19 cellular contexts compared by ENCODE assay signal in the genomic region with DNA sequence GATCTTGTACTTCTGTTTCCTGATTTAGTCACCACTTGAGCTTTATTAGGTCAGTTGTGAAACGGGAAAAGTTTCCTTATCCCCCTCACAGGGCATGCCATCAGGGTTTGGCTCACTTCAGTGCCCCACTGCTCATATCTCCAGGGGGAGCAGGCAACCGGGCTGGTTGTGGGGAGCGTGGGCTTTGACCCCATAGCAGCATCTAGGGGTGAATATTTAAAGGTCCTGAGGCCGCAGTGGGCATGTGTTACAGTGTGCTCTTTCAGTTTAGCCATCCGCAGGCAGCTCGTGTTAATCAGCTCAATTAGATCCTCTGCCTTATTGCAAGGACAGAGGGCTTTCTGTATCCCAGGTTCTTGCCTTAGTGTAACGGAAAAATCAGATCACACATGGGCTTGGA.
A peak's percentile ranks its signal among the peaks of the same experiment; 100 is the strongest.
DNase-seq lines count a peak whose midpoint lies in the region; ATAC-seq and TF ChIP-seq lines count a peak whose summit lies in the region.
"Had no signal": no experiment of that assay in that cellular context is flagged by ENCODE, and none has a peak within 500 bp of the region (broad histone marks: within the 10 kb centered on the region; RNA-seq: fewer than 3 reads in every experiment).

No MANE protein-coding gene starts in this region.

- no peak overlapping the region for H3K27ac Mint-ChIP-seq in activated CD8-positive, alpha-beta T cell treated with anti-CD3 and anti-CD28 coated beads, Interleukin-2, amount 10 ng/mL, durations not matched to agents 7 days and 5 days
- H3K27ac Mint-ChIP-seq: CD4-positive, CD25-positive, alpha-beta regulatory T cell had no signal

- peaks cover 0 to 10% (median 7%) of the 10 kb centered on the region in 11 experiments; a peak in 10 of 22 replicates for H3K9me3 ChIP-seq in BLaER1 treated with 17β-estradiol and CSF1 and Interleukin-3, amounts not matched to agents 10 nM and 100 nM (replicated peaks in 1 of 11)
- H3K9me3 ChIP-seq in DND-41 (ENCODE audit: insufficient read depth, low read length, severe bottlenecking) (no peaks in the 10 kb centered on the region), transverse colon (no peaks in the 10 kb centered on the region)
- H3K9me3 ChIP-seq: SK-N-SH had no signal

- CTCF ChIA-PET in activated CD8-positive, alpha-beta T cell treated with anti-CD3 and anti-CD28 coated beads, Interleukin-2, amount 10 ng/mL, durations not matched to agents 7 days and 5 days (lab: Charles Lee) = no interaction called here

- no peak for DNase-seq in DND-41
- peak; percentile 24 for DNase-seq in ecto neural progenitor cell (ENCODE audit: low spot score)
- no peak for DNase-seq in transverse colon
- no peak for DNase-seq in SKM-1 treated with dmso at 0.1 percent for 144 hours (lab: John Stamatoyannopoulos, UW; ENCODE audit: unreplicated experiment)
- DNase-seq in activated CD8-positive, alpha-beta T cell treated with anti-CD3 and anti-CD28 coated beads, Interleukin-2, amount 10 ng/mL, durations not matched to agents 7 days and 5 days = no peak
- DNase-seq in RPMI8226 = no peak
- DNase-seq: AML-193; Calu3; CD4-positive, CD25-positive, alpha-beta regulatory T cell; EL; GOT3; KBM-7; MV-4-11; NCI-H1694 treated with DMSO at 0.1 percent for 48 hours; NK-92 treated with Interleukin-12 subunit alpha and Interleukin-12 subunit beta, amount 100 ng/mL, for 24 hours; SHP77 treated with DMSO at 0.1 percent for 48 hours; SK-N-SH had no signal

- in situ Hi-C loops in transverse colon (cut with MboI; ENCODE audit: low pct_ligation_motif_present in 1 of 4, low pct_unique_long_range_greater_than_20kb in 1 of 4, low sequenced_read_pairs in 3 of 4) = no loop called here

- no peaks in the 10 kb centered on the region for H3K36me3 ChIP-seq in BLaER1 treated with 17β-estradiol and CSF1 and Interleukin-3, amounts not matched to agents 10 nM and 100 nM
- no peaks in the 10 kb centered on the region for H3K36me3 ChIP-seq in DND-41 (ENCODE audit: insufficient read depth, low read length)
- H3K36me3 ChIP-seq in transverse colon = no peaks in the 10 kb centered on the region

- no peaks in the 10 kb centered on the region for H3K27me3 ChIP-seq in BLaER1 treated with 17β-estradiol and CSF1 and Interleukin-3, amounts not matched to agents 10 nM and 100 nM
- H3K27me3 ChIP-seq in DND-41 (ENCODE audit: insufficient read depth, low read length, poor library complexity) (no peaks in the 10 kb centered on the region), transverse colon (no peaks in the 10 kb centered on the region)

- TF ChIP-seq EP300 in transverse colon (IDR thresholded peaks at IDR 0.05; ENCODE audit: low read depth) = no peak

- no peak overlapping the region for H3K4me3 ChIP-seq in BLaER1 treated with 17β-estradiol and CSF1 and Interleukin-3, amounts not matched to agents 10 nM and 100 nM
- H3K4me3 ChIP-seq in DND-41 (ENCODE audit: low read depth in 1 of 2, low read length in 2 of 2) = no peak overlapping the region
- H3K4me3 ChIP-seq in transverse colon = no peak overlapping the region

- 69 to 100% methylated on average over 1 to 7 of the region's 7 CpGs for WGBS in transverse colon (ENCODE audit: low coverage in 1 of 2), 2 donors

- no peak for ATAC-seq in DND-41 (ENCODE audit: insufficient read depth, low read depth)
- no peak for ATAC-seq in activated CD8-positive, alpha-beta T cell treated with anti-CD3 and anti-CD28 coated beads, Interleukin-2, amount 10 ng/mL, durations not matched to agents 7 days and 5 days
- ATAC-seq: HCT116 had no signal

- H3K4me2 ChIP-seq in BLaER1 treated with 17β-estradiol and CSF1 and Interleukin-3, amounts not matched to agents 10 nM and 100 nM = peak overlapping the region in 9 of 11 experiments; percentile 16 to 78 (median 68); a peak in 11 of 22 replicates
- H3K4me2 ChIP-seq in DND-41 (ENCODE audit: insufficient read depth, low read length) = no peak overlapping the region
- H3K4me2 ChIP-seq: SK-N-SH had no signal

- TF ChIP-seq CTCF in DND-41 (IDR thresholded peaks at IDR 0.05; ENCODE audit: borderline replicate concordance, extremely low read depth, low read length, poor library complexity, severe bottlenecking) (no peak), transverse colon (IDR thresholded peaks at IDR 0.05) (no peak)

- H2AFZ ChIP-seq in DND-41 (ENCODE audit: low read depth, low read length) = 0 out of 2 replicates have a peak overlapping the region, but pooled peaks have one; percentile 12

- H3K9me3 Mint-ChIP-seq in activated CD8-positive, alpha-beta T cell treated with anti-CD3 and anti-CD28 coated beads, Interleukin-2, amount 10 ng/mL, durations not matched to agents 7 days and 5 days (ENCODE audit: insufficient read depth) = no peaks in the 10 kb centered on the region

- 0 out of 22 replicates have a peak overlapping the region, but pooled peaks of 1 of the 11 experiments have one; percentile 47 for H3K27ac ChIP-seq in BLaER1 treated with 17β-estradiol and CSF1 and Interleukin-3, amounts not matched to agents 10 nM and 100 nM
- H3K27ac ChIP-seq in DND-41 (ENCODE audit: low read length) = peak overlapping the region; percentile 76
- H3K27ac ChIP-seq in transverse colon = peak overlapping the region; percentile 31 to 59 (median 39)

- intact Hi-C loops in transverse colon (cut with DNase I; ENCODE audit: low total_unique reads) = no loop called here

- no peak for TF ChIP-seq POLR2A in transverse colon (IDR thresholded peaks at IDR 0.05)

- no peaks in the 10 kb centered on the region for H3K27me3 Mint-ChIP-seq in activated CD8-positive, alpha-beta T cell treated with anti-CD3 and anti-CD28 coated beads, Interleukin-2, amount 10 ng/mL, durations not matched to agents 7 days and 5 days (ENCODE audit: low read depth)

- H3K4me1 Mint-ChIP-seq in activated CD8-positive, alpha-beta T cell treated with anti-CD3 and anti-CD28 coated beads, Interleukin-2, amount 10 ng/mL, durations not matched to agents 7 days and 5 days (ENCODE audit: low read depth) = no peaks in the 10 kb centered on the region

- H3K4me3 Mint-ChIP-seq in activated CD8-positive, alpha-beta T cell treated with anti-CD3 and anti-CD28 coated beads, Interleukin-2, amount 10 ng/mL, durations not matched to agents 7 days and 5 days = no peak overlapping the region
- H3K4me3 Mint-ChIP-seq: CD4-positive, CD25-positive, alpha-beta regulatory T cell had no signal

- H4K20me1 ChIP-seq in BLaER1 treated with 17β-estradiol and CSF1 and Interleukin-3, amounts not matched to agents 10 nM and 100 nM = no peaks in the 10 kb centered on the region
- no peaks in the 10 kb centered on the region for H4K20me1 ChIP-seq in DND-41 (ENCODE audit: insufficient read depth, low read length)

- H3K4me1 ChIP-seq in BLaER1 treated with 17β-estradiol and CSF1 and Interleukin-3, amounts not matched to agents 10 nM and 100 nM = peaks cover 49 to 82% (median 57%) of the 10 kb centered on the region in 10 experiments
- peaks cover 37% of the 10 kb centered on the region for H3K4me1 ChIP-seq in DND-41 (ENCODE audit: insufficient read depth, low read length)
- H3K4me1 ChIP-seq in transverse colon = peaks cover 0 to 10% (median 0%) of the 10 kb centered on the region in 4 donors

- no peak overlapping the region for H3K9ac ChIP-seq in BLaER1 treated with 17β-estradiol and CSF1 and Interleukin-3, amounts not matched to agents 10 nM and 100 nM
- H3K9ac ChIP-seq in DND-41 (ENCODE audit: low read depth, low read length) = no peak overlapping the region
- H3K9ac ChIP-seq: SK-N-SH had no signal

- no peaks in the 10 kb centered on the region for H3K36me3 Mint-ChIP-seq in activated CD8-positive, alpha-beta T cell treated with anti-CD3 and anti-CD28 coated beads, Interleukin-2, amount 10 ng/mL, durations not matched to agents 7 days and 5 days (ENCODE audit: low read depth)
- H3K36me3 Mint-ChIP-seq: CD4-positive, CD25-positive, alpha-beta regulatory T cell had no signal

- POLR2A ChIA-PET in activated CD8-positive, alpha-beta T cell treated with anti-CD3 and anti-CD28 coated beads, Interleukin-2, amount 10 ng/mL, durations not matched to agents 7 days and 5 days (lab: Charles Lee) = no interaction called here

- no peaks in the 10 kb centered on the region for H3K79me2 ChIP-seq in DND-41 (ENCODE audit: insufficient read depth, low read length)
